Comparison of ENCODE assay signal across 8 cellular contexts in genomic region chr11:64251722-64251985, GRCh38. TPM values are rescaled to one million over a fixed set of nuclear protein-coding genes. Genes with fewer than 3 reads are reported as not detected.
A peak's percentile ranks its signal among the peaks of the same experiment; 100 is the strongest.
DNase-seq lines count a peak whose midpoint lies in the region; ATAC-seq and TF ChIP-seq lines count a peak whose summit lies in the region.

No MANE protein-coding gene starts in this region.

- POLR2A ChIA-PET in naive thymus-derived CD4-positive, alpha-beta T cell (lab: Charles Lee): interaction anchor here (0.7 to 12.3 kb wide), 9 partner anchors 8 to 886 kb away, joined by 3 to 154 read pairs (median 4); partner anchors contain the start of genes BAD, FERMT3, GPR137 and NUDT22

- H3K9me3 ChIP-seq in naive thymus-derived CD4-positive, alpha-beta T cell (ENCODE audit: control insufficient read depth in 2 of 3, low read length in 3 of 3): no peaks in the 10 kb centered on the region

- no peak for DNase-seq in AG09309 (ENCODE audit: low read depth)
- peak; percentile 6 for DNase-seq in HT1080 (ENCODE audit: low read depth)
- DNase-seq in chondrocyte (ENCODE audit: low spot score): no peak
- DNase-seq in naive thymus-derived CD4-positive, alpha-beta T cell: peak in 1 of 9 donors; percentile 22
- DNase-seq in NCI-H2196 treated with DMSO at 0.1 percent for 48 hours (lab: John Stamatoyannopoulos, UW; ENCODE audit: unreplicated experiment): no peak
- DNase-seq in left lobe of liver (ENCODE audit: low spot score): no peak
- DNase-seq in EL: no peak

- H3K27ac Mint-ChIP-seq in chondrocyte (ENCODE audit: unreplicated experiment): peak overlapping the region; percentile 75
- peak overlapping the region in 4 of 9 donors; percentile 71 to 84 (median 74) for H3K27ac Mint-ChIP-seq in naive thymus-derived CD4-positive, alpha-beta T cell

- H3K4me3 ChIP-seq in AG09309 (ENCODE audit: control insufficient read depth, low read depth, low read length): peak overlapping the region; percentile 92
- H3K4me3 ChIP-seq in naive thymus-derived CD4-positive, alpha-beta T cell (ENCODE audit: low read length): peak overlapping the region; percentile 69

- peak; percentile 1 for ATAC-seq in naive thymus-derived CD4-positive, alpha-beta T cell
- no peak for ATAC-seq in HG03457 (IDR thresholded peaks at IDR 0.05; ENCODE audit: unreplicated experiment)
- ATAC-seq in left lobe of liver: no peak

- peak overlapping the region; percentile 59 for H3K27ac ChIP-seq in naive thymus-derived CD4-positive, alpha-beta T cell (ENCODE audit: low read depth, low read length)

- no peaks in the 10 kb centered on the region for H3K36me3 ChIP-seq in naive thymus-derived CD4-positive, alpha-beta T cell (ENCODE audit: control insufficient read depth in 2 of 3, insufficient read depth in 3 of 3, low read length in 3 of 3)

- no peaks in the 10 kb centered on the region for H3K9me3 Mint-ChIP-seq in chondrocyte (ENCODE audit: low read depth)
- peaks cover 0 to 2% (median 0%) of the 10 kb centered on the region in 11 donors for H3K9me3 Mint-ChIP-seq in naive thymus-derived CD4-positive, alpha-beta T cell

- no peaks in the 10 kb centered on the region for H3K27me3 Mint-ChIP-seq in chondrocyte (ENCODE audit: low read depth)
- peaks cover 0 to 3% (median 0%) of the 10 kb centered on the region in 5 donors for H3K27me3 Mint-ChIP-seq in naive thymus-derived CD4-positive, alpha-beta T cell

- H3K27me3 ChIP-seq in naive thymus-derived CD4-positive, alpha-beta T cell (ENCODE audit: control insufficient read depth in 2 of 2, insufficient read depth in 2 of 2, low read length in 2 of 2): no peaks in the 10 kb centered on the region

- H3K36me3 Mint-ChIP-seq in chondrocyte (ENCODE audit: low read depth): peaks cover 3% of the 10 kb centered on the region
- H3K36me3 Mint-ChIP-seq in naive thymus-derived CD4-positive, alpha-beta T cell: no peaks in the 10 kb centered on the region

- H3K4me3 Mint-ChIP-seq in chondrocyte (ENCODE audit: unreplicated experiment): peak overlapping the region; percentile 91
- peak overlapping the region; percentile 81 to 96 (median 86) for H3K4me3 Mint-ChIP-seq in naive thymus-derived CD4-positive, alpha-beta T cell

- TF ChIP-seq CTCF in AG09309 (IDR thresholded peaks at IDR 0.05; ENCODE audit: control insufficient read depth, insufficient read depth, low read depth, low read length, missing control alignments): no peak
- no peak for TF ChIP-seq CTCF in chondrocyte (IDR thresholded peaks at IDR 0.05)

- H3K4me1 ChIP-seq in naive thymus-derived CD4-positive, alpha-beta T cell (ENCODE audit: control insufficient read depth in 2 of 2, insufficient read depth in 2 of 2, low read length in 2 of 2): peaks cover 13 to 16% of the 10 kb centered on the region in 2 donors

- intact Hi-C loops in naive thymus-derived CD4-positive, alpha-beta T cell (cut with micrococcal nuclease): loop anchor here (1.0 kb wide), 5 partner anchors 10 to 50 kb away; partner anchors contain the start of genes FKBP2 (in 1 of the 2) and GPR137 (in 1 of the 2)

- peaks cover 30% of the 10 kb centered on the region for H3K4me1 Mint-ChIP-seq in chondrocyte (ENCODE audit: low read depth)
- H3K4me1 Mint-ChIP-seq in naive thymus-derived CD4-positive, alpha-beta T cell: peaks cover 7 to 41% (median 14%) of the 10 kb centered on the region in 7 donors

- CTCF ChIA-PET in naive thymus-derived CD4-positive, alpha-beta T cell (lab: Charles Lee): interaction anchor here (0.6 to 3.7 kb wide), 6 partner anchors 10 to 317 kb away, joined by 3 to 31 read pairs (median 8); partner anchors contain the start of genes FERMT3 and FKBP2

RNA-seq across cellular contexts. Expression of gene PLCB3, which starts 0.3 kb away (rescaled TPM):
- total RNA-seq in HT1080 (2014; rRNA removed; shearing (Covaris generic)): 50.6 and 57.4 TPM in 2 replicates
- 29.5 and 30.3 TPM in 2 replicates for polyA plus RNA-seq in HT1080 (2015; cell fraction: cytosol; rRNA removed)
- 52.7 and 59.9 TPM in 2 replicates for polyA plus RNA-seq in HT1080 (2015; cell fraction: nucleus; rRNA removed)
- total RNA-seq in chondrocyte (35.5 to 51.4 TPM (median 47.2 TPM) in 3 replicates), left lobe of liver (6.8 TPM)
- 10 to 100 TPM in 2 of 5 experiments, 1 to 10 TPM in 3; 3.3 to 12.1 (median 8.1) TPM for total RNA-seq in naive thymus-derived CD4-positive, alpha-beta T cell
- polyA plus RNA-seq in naive thymus-derived CD4-positive, alpha-beta T cell: under 1 TPM; 0.19 to 0.81 TPM

RNA-seq across cellular contexts. Expression of gene PPP1R14B, which starts 4.9 kb away (rescaled TPM):
- 614 and 695 TPM in 2 replicates for total RNA-seq in HT1080 (2014; rRNA removed; shearing (Covaris generic))
- 327 and 467 TPM in 2 replicates for polyA plus RNA-seq in HT1080 (2015; cell fraction: cytosol; rRNA removed)
- 144 and 150 TPM in 2 replicates for polyA plus RNA-seq in HT1080 (2015; cell fraction: nucleus; rRNA removed)
- 280 to 358 TPM (median 322 TPM) in 3 replicates for total RNA-seq in chondrocyte
- 100 to 1,000 TPM in 1 of 5 experiments, 10 to 100 TPM in 4; 20.1 to 116 (median 26.0) TPM for total RNA-seq in naive thymus-derived CD4-positive, alpha-beta T cell
- 10 to 100 TPM; 23.9 to 29.5 TPM for polyA plus RNA-seq in naive thymus-derived CD4-positive, alpha-beta T cell
- total RNA-seq in left lobe of liver: 50.1 TPM

RNA-seq across cellular contexts. Expression of gene FKBP2, which starts 10.8 kb away (rescaled TPM):
- total RNA-seq in HT1080 (2014; rRNA removed; shearing (Covaris generic)): 103 and 111 TPM in 2 replicates
- 57.9 and 76.7 TPM in 2 replicates for polyA plus RNA-seq in HT1080 (2015; cell fraction: cytosol; rRNA removed)
- 41.1 and 57.5 TPM in 2 replicates for polyA plus RNA-seq in HT1080 (2015; cell fraction: nucleus; rRNA removed)
- total RNA-seq in chondrocyte (42.1 to 54.3 TPM (median 43.0 TPM) in 3 replicates), left lobe of liver (82.6 TPM)
- 10 to 100 TPM; 20.3 to 46.6 (median 33.5) TPM for total RNA-seq in naive thymus-derived CD4-positive, alpha-beta T cell
- polyA plus RNA-seq in naive thymus-derived CD4-positive, alpha-beta T cell: 10 to 100 TPM; 61.8 to 81.4 TPM

RNA-seq across cellular contexts. Expression of gene VEGFB, which starts 17.3 kb away (rescaled TPM):
- total RNA-seq in HT1080 (2014; rRNA removed; shearing (Covaris generic)): 26.7 and 71.0 TPM in 2 replicates
- 45.5 and 54.4 TPM in 2 replicates for polyA plus RNA-seq in HT1080 (2015; cell fraction: cytosol; rRNA removed)
- 19.3 and 20.1 TPM in 2 replicates for polyA plus RNA-seq in HT1080 (2015; cell fraction: nucleus; rRNA removed)
- total RNA-seq in chondrocyte (165 to 209 TPM (median 168 TPM) in 3 replicates), left lobe of liver (20.8 TPM)
- total RNA-seq in naive thymus-derived CD4-positive, alpha-beta T cell: 10 to 100 TPM; 30.6 to 99.5 (median 88.0) TPM
- polyA plus RNA-seq in naive thymus-derived CD4-positive, alpha-beta T cell: 10 to 100 TPM; 12.9 to 15.3 TPM

RNA-seq across cellular contexts. Expression of gene DNAJC4, which starts 21.3 kb away (rescaled TPM):
- 2.9 and 11.1 TPM in 2 replicates for total RNA-seq in HT1080 (2014; rRNA removed; shearing (Covaris generic))
- 25.7 and 29.8 TPM in 2 replicates for polyA plus RNA-seq in HT1080 (2015; cell fraction: cytosol; rRNA removed)
- 25.5 and 30.7 TPM in 2 replicates for polyA plus RNA-seq in HT1080 (2015; cell fraction: nucleus; rRNA removed)
- total RNA-seq in chondrocyte: 27.0 to 31.6 TPM (median 28.9 TPM) in 3 replicates
- 10 to 100 TPM; 39.3 to 61.7 (median 47.4) TPM for total RNA-seq in naive thymus-derived CD4-positive, alpha-beta T cell
- 10 to 100 TPM; 24.3 to 26.7 TPM for polyA plus RNA-seq in naive thymus-derived CD4-positive, alpha-beta T cell
- total RNA-seq in left lobe of liver: 28.2 TPM
